In genomic region chr2:95077893-95078603, GRCh38 we compare ENCODE assay signal across 17 cellular contexts. TPM values are rescaled to one million over a fixed set of nuclear protein-coding genes. Genes with fewer than 3 reads are reported as not detected.
DNase-seq lines count a peak whose midpoint lies in the region; ATAC-seq and TF ChIP-seq lines count a peak whose summit lies in the region.
"Had no signal": no experiment of that assay in that cellular context is flagged by ENCODE, and none has a peak within 500 bp of the region (broad histone marks: within the 10 kb centered on the region; RNA-seq: fewer than 3 reads in every experiment).

No MANE protein-coding gene starts in this region.

- intact Hi-C loops in CD4-positive, alpha-beta memory T cell (cut with micrococcal nuclease): loop anchor here (2.0 to 5.0 kb wide), 3 partner anchors 15 to 324 kb away; partner anchors contain the start of gene FAHD2A
- intact Hi-C loops in left lung (cut with DNase I): loop anchor here in 1 of 2 donors (5.0 kb wide), 1 partner anchor 56 kb away; no protein-coding TSS in a partner anchor

- H3K4me3 Mint-ChIP-seq in CD4-positive, alpha-beta memory T cell: peak overlapping the region; percentile 31 to 90 (median 70)

- TF ChIP-seq CTCF in DND-41 (IDR thresholded peaks at IDR 0.05; ENCODE audit: borderline replicate concordance, extremely low read depth, low read length, poor library complexity, severe bottlenecking) (no peak), WERI-Rb-1 (IDR thresholded peaks at IDR 0.05; ENCODE audit: low read depth, low read length) (no peak), left lung (IDR thresholded peaks at IDR 0.05) (no peak)

- no peaks in the 10 kb centered on the region for H3K27me3 Mint-ChIP-seq in CD4-positive, alpha-beta memory T cell

- H3K27me3 ChIP-seq in CD4-positive, alpha-beta memory T cell (ENCODE audit: insufficient read depth, low read length): no peaks in the 10 kb centered on the region
- H3K27me3 ChIP-seq in DND-41 (ENCODE audit: insufficient read depth, low read length, poor library complexity) (no peaks in the 10 kb centered on the region), WERI-Rb-1 (ENCODE audit: insufficient read depth, low read depth, severe bottlenecking) (no peaks in the 10 kb centered on the region), left lung (peaks cover 0 to 49% of the 10 kb centered on the region in 2 donors)
- H3K27me3 ChIP-seq: ovary, vagina had no signal

- H3K4me2 ChIP-seq in DND-41 (ENCODE audit: insufficient read depth, low read length): no peak overlapping the region

- ATAC-seq in DND-41 (ENCODE audit: insufficient read depth, low read depth): no peak
- ATAC-seq in left lung: peak; percentile 69

- H3K4me1 ChIP-seq in CD4-positive, alpha-beta memory T cell (ENCODE audit: insufficient read depth, low read length): peaks cover 63% of the 10 kb centered on the region
- H3K4me1 ChIP-seq in DND-41 (ENCODE audit: insufficient read depth, low read length) (peaks cover 52% of the 10 kb centered on the region), left lung (peaks cover 5 to 25% of the 10 kb centered on the region in 2 donors)

- CTCF ChIA-PET in CD4-positive, alpha-beta memory T cell (lab: Charles Lee; ENCODE audit: partially characterized antibody): interaction anchor here (0.6 to 14.4 kb wide), 24 partner anchors 9 to 301 kb away, joined by 3 to 765 read pairs (median 7); partner anchors contain the start of genes MAL, MRPS5, ZNF2 and ZNF514

- H3K9me3 Mint-ChIP-seq in CD4-positive, alpha-beta memory T cell: no peaks in the 10 kb centered on the region
- H3K9me3 Mint-ChIP-seq: WTC11 had no signal

- peak overlapping the region; percentile 8; the same call in 1 of the 2 replicates for H3K9ac ChIP-seq in DND-41 (ENCODE audit: low read depth, low read length)

- peak overlapping the region; percentile 62 to 92 (median 89) for H3K27ac Mint-ChIP-seq in CD4-positive, alpha-beta memory T cell
- H3K27ac Mint-ChIP-seq: B cell, WTC11 had no signal

- H3K4me1 Mint-ChIP-seq in CD4-positive, alpha-beta memory T cell: peaks cover 34 to 65% (median 57%) of the 10 kb centered on the region in 4 donors

- no peaks in the 10 kb centered on the region for H3K9me3 ChIP-seq in CD4-positive, alpha-beta memory T cell (ENCODE audit: control insufficient read depth in 1 of 2, low read length in 2 of 2)
- H3K9me3 ChIP-seq in DND-41 (ENCODE audit: insufficient read depth, low read length, severe bottlenecking): no peaks in the 10 kb centered on the region
- H3K9me3 ChIP-seq in WERI-Rb-1 (ENCODE audit: severe bottlenecking): no peaks in the 10 kb centered on the region
- H3K9me3 ChIP-seq in left lung: no peaks in the 10 kb centered on the region
- H3K9me3 ChIP-seq: ovary, vagina had no signal

- no peaks in the 10 kb centered on the region for H4K20me1 ChIP-seq in DND-41 (ENCODE audit: insufficient read depth, low read length)

- H3K36me3 ChIP-seq in CD4-positive, alpha-beta memory T cell (ENCODE audit: insufficient read depth, low read length): no peaks in the 10 kb centered on the region
- H3K36me3 ChIP-seq in DND-41 (ENCODE audit: insufficient read depth, low read length): no peaks in the 10 kb centered on the region; the same call in 1 of the 2 replicates
- H3K36me3 ChIP-seq in WERI-Rb-1: no peaks in the 10 kb centered on the region
- no peaks in the 10 kb centered on the region for H3K36me3 ChIP-seq in left lung
- H3K36me3 ChIP-seq: ovary, vagina had no signal

- no peak overlapping the region for H3K4me3 ChIP-seq in CD4-positive, alpha-beta memory T cell (ENCODE audit: low read length in 2 of 2)
- H3K4me3 ChIP-seq in DND-41 (ENCODE audit: low read depth in 1 of 2, low read length in 2 of 2): no peak overlapping the region
- H3K4me3 ChIP-seq in WERI-Rb-1 (ENCODE audit: low read depth, low read length): peak overlapping the region; percentile 66
- H3K4me3 ChIP-seq in left lung: no peak overlapping the region
- H3K4me3 ChIP-seq: ovary had no signal

- H3K36me3 Mint-ChIP-seq in CD4-positive, alpha-beta memory T cell: no peaks in the 10 kb centered on the region
- H3K36me3 Mint-ChIP-seq: WTC11 had no signal

- no peak overlapping the region for H3K27ac ChIP-seq in CD4-positive, alpha-beta memory T cell (ENCODE audit: low read depth, low read length)
- peak overlapping the region; percentile 26; the same call in 1 of the 2 replicates for H3K27ac ChIP-seq in DND-41 (ENCODE audit: low read length)
- H3K27ac ChIP-seq in WERI-Rb-1: peak overlapping the region; percentile 89
- no peak overlapping the region for H3K27ac ChIP-seq in left lung
- H3K27ac ChIP-seq: epithelial cell of prostate, ovary, vagina had no signal

- DNase-seq in CD4-positive, alpha-beta memory T cell: no peak
- no peak for DNase-seq in DND-41
- DNase-seq in WERI-Rb-1: peak; percentile 84
- no peak for DNase-seq in left lung
- DNase-seq in HUDEP-2 (lab: John Stamatoyannopoulos, UW; ENCODE audit: unreplicated experiment in 76 of 76): no peak
- no peak for DNase-seq in HPDE6-E6E7 (ENCODE audit: extremely low spot score)
- no peak for DNase-seq in DMS153 treated with DMSO at 0.1 percent for 48 hours (lab: John Stamatoyannopoulos, UW; ENCODE audit: unreplicated experiment)
- DNase-seq: KG1; NCI-H1436 treated with DMSO at 0.1 percent for 48 hours; NCI-H510A; ovary; stimulated activated CD4-positive, alpha-beta T cell treated with anti-CD3 and anti-CD28 coated beads, Interleukin-4, amount 100 ng/mL, for 24 hours had no signal

- POLR2A ChIA-PET in CD4-positive, alpha-beta memory T cell (lab: Charles Lee; ENCODE audit: partially characterized antibody): interaction anchor here (0.9 to 12.3 kb wide), 5 partner anchors 19 to 54 kb away, joined by 3 to 647 read pairs (median 4); partner anchors contain the start of gene MAL

- no peak overlapping the region for H2AFZ ChIP-seq in DND-41 (ENCODE audit: low read depth, low read length)

- H3K79me2 ChIP-seq in DND-41 (ENCODE audit: insufficient read depth, low read length): peaks cover 15% of the 10 kb centered on the region

RNA-seq across cellular contexts. Expression of gene MRPS5, which starts 43.6 kb away (rescaled TPM):
- 10 to 100 TPM; 66.0 to 70.6 TPM for total RNA-seq in CD4-positive, alpha-beta memory T cell
- polyA plus RNA-seq in CD4-positive, alpha-beta memory T cell: 10 to 100 TPM; 43.4 to 51.1 TPM
- 10 to 100 TPM; 46.7 to 50.5 TPM for total RNA-seq in left lung

RNA-seq across cellular contexts. Expression of gene MAL, which starts 52.5 kb away (rescaled TPM):
- 100 to 1,000 TPM; 108 to 113 TPM for total RNA-seq in CD4-positive, alpha-beta memory T cell
- 100 to 1,000 TPM; 271 to 274 TPM for polyA plus RNA-seq in CD4-positive, alpha-beta memory T cell
- 10 to 100 TPM in 1 of 2 donors, 1 to 10 TPM in 1; 1.8 to 13.6 TPM for total RNA-seq in left lung
- polyA plus RNA-seq: keratinocyte had no signal

Comparison
In these comparisons a context has a peak if more than half of its experiments do, and no peak if none do; other contexts are left out.
1. H3K27ac ChIP-seq: peak in DND-41 (single experiment) and WERI-Rb-1 (single experiment); none in CD4-positive, alpha-beta memory T cell (single experiment) and left lung (0 of 2).
2. RNA of gene MAL, which starts 52.5 kb away (total RNA-seq): 108 to 113 TPM in CD4-positive, alpha-beta memory T cell; 1.8 to 13.6 TPM in left lung; every median in the first group is over 4 times any median in the second.